In the genomic region with DNA sequence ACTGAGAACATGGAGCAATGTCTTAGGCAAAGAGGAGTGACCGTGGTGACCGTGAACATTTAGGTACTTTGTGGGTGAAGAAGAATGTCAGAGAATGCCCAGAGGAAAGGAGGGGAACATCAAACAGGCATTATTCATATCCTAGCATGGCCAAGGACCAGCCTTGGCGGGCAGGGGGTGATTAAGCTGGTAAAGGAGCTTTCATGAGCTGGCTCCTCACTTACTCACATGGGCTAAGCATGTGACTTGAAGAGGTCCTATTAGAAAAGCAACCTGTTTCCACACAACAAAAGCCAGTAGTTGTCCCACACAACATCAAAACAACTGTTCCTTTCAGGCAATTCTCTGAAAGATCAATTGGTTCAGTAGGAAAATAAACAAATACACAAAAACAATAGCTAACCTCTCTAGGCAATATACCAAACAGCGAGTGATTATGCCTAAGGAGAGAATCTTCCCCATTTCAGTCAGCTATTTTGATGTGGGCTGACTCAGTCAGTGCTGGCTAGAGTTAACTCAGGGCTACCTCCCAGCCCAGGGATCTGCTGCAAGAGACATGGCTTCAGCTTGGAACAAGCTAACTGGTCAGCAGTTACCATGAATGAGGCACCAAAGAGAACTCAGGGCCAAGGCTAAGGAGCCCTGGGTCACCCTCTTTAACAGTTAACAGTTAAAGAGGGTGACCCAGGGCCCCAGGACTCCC, we compare ENCODE assay signal across 28 cellular contexts.
DNase-seq lines count a peak whose midpoint lies in the region; ATAC-seq, FAIRE-seq and TF ChIP-seq lines count a peak whose summit lies in the region.
"Had no signal": no experiment of that assay in that cellular context is flagged by ENCODE, and none has a peak within 500 bp of the region (broad histone marks: within the 10 kb centered on the region; RNA-seq: fewer than 3 reads in every experiment).

No MANE protein-coding gene starts in this region.

- H3K4me3 ChIP-seq in smooth muscle cell (no peak overlapping the region), hepatocyte (no peak overlapping the region), gastroesophageal sphincter (no peak overlapping the region)
- H3K4me3 ChIP-seq: cardiac muscle cell, K562, lung, transverse colon had no signal

- DNase-seq in H54 (ENCODE audit: insufficient read length, low spot score) (peak; percentile 24), SW480 (ENCODE audit: low spot score) (peak; percentile 20), fibroblast of peridontal ligament (ENCODE audit: extremely low read depth) (peak; percentile 59), smooth muscle cell (lab: John Stamatoyannopoulos, UW; ENCODE audit: unreplicated experiment) (no peak), T-helper 1 cell (no peak), hepatocyte (ENCODE audit: low spot score) (no peak)
- no peak for DNase-seq in activated T-helper 1 cell treated with anti-CD3 and anti-CD28 coated beads, Interleukin-12 subunit alpha, Interleukin-12 subunit beta, Interleukin-2, Interleukin-4 antibody, amounts not matched to agents 30 ng/mL and 10 ng/mL and 1 ng/mL, durations not matched to agents 14 hours and 24 hours and 36 hours (ENCODE audit: low spot score)
- DNase-seq: activated B cell treated with CpG ODN at 0.5 μM for 24 hours; activated CD4-positive, alpha-beta memory T cell treated with anti-CD3 and anti-CD28 coated beads for 36 hours; activated gamma-delta T cell; activated naive CD8-positive, alpha-beta T cell treated with anti-CD3 and anti-CD28 coated beads, Interleukin-2, amount 50 U/mL, for 24 hours; cortex of kidney; DMS53; hypothalamus; NCI-H1694; NCI-H2171 treated with DMSO at 0.1 percent for 48 hours; NCI-H526; retina; SK-N-SH; stimulated activated naive CD8-positive, alpha-beta T cell treated with anti-CD3 and anti-CD28 coated beads, Interleukin-15, amount 100 ng/mL, for 72 hours; transverse colon had no signal

- H2AFZ ChIP-seq in smooth muscle cell (ENCODE audit: low read depth) (no peak overlapping the region), hepatocyte (no peak overlapping the region)

- peaks cover 5% of the 10 kb centered on the region for H3K27me3 Mint-ChIP-seq in activated T-helper 1 cell treated with anti-CD3 and anti-CD28 coated beads, Interleukin-12 subunit alpha, Interleukin-12 subunit beta, Interleukin-2, Interleukin-4 antibody, amounts not matched to agents 30 ng/mL and 10 ng/mL and 1 ng/mL, durations not matched to agents 14 hours and 24 hours and 36 hours (ENCODE audit: insufficient read depth)

- intact Hi-C loops in activated T-helper 1 cell treated with anti-CD3 and anti-CD28 coated beads, Interleukin-12 subunit alpha, Interleukin-12 subunit beta, Interleukin-2, Interleukin-4 antibody, amounts not matched to agents 30 ng/mL and 10 ng/mL and 1 ng/mL, durations not matched to agents 14 hours and 24 hours and 36 hours (cut with micrococcal nuclease), result no loop called here

- no peak overlapping the region for H3K4me3 Mint-ChIP-seq in activated T-helper 1 cell treated with anti-CD3 and anti-CD28 coated beads, Interleukin-12 subunit alpha, Interleukin-12 subunit beta, Interleukin-2, Interleukin-4 antibody, amounts not matched to agents 30 ng/mL and 10 ng/mL and 1 ng/mL, durations not matched to agents 14 hours and 24 hours and 36 hours
- H3K4me3 Mint-ChIP-seq: activated B cell treated with CpG ODN at 0.5 μM for 24 hours; activated CD4-positive, alpha-beta memory T cell treated with anti-CD3 and anti-CD28 coated beads for 36 hours; activated naive CD8-positive, alpha-beta T cell treated with anti-CD3 and anti-CD28 coated beads, Interleukin-2, amount 50 U/mL, for 24 hours; stimulated activated naive CD8-positive, alpha-beta T cell treated with anti-CD3 and anti-CD28 coated beads, Interleukin-15, amount 100 ng/mL, for 72 hours had no signal

- TF ChIP-seq POLR2A in H54 (IDR thresholded peaks at IDR 0.05; ENCODE audit: low read depth, low read length) (no peak), gastroesophageal sphincter (IDR thresholded peaks at IDR 0.05) (no peak)

- H3K4me2 ChIP-seq in smooth muscle cell, result peak overlapping the region; percentile 19
- no peak overlapping the region for H3K4me2 ChIP-seq in hepatocyte
- H3K4me2 ChIP-seq: SK-N-SH had no signal

- no peak overlapping the region for H3K9ac ChIP-seq in smooth muscle cell (ENCODE audit: low read depth)
- H3K9ac ChIP-seq: SK-N-SH had no signal

- WGBS in smooth muscle cell (ENCODE audit: low lambda C conversion rate), result 72% methylated on average over 4 of the region's 4 CpGs
- 90% methylated on average over 4 of the region's 4 CpGs for WGBS in hepatocyte (ENCODE audit: low lambda C conversion rate, missing lambda C conversion rate)
- 87 to 100% methylated on average over 3 to 4 of the region's 4 CpGs for WGBS in gastroesophageal sphincter (ENCODE audit: low coverage in 1 of 2), 2 donors

- TF ChIP-seq EP300 in gastroesophageal sphincter (IDR thresholded peaks at IDR 0.05), result no peak

- ATAC-seq in gastroesophageal sphincter, result no peak
- ATAC-seq: activated naive CD8-positive, alpha-beta T cell treated with anti-CD3 and anti-CD28 coated beads, Interleukin-2, amount 50 U/mL, for 24 hours; K562; stimulated activated naive CD8-positive, alpha-beta T cell treated with anti-CD3 and anti-CD28 coated beads, Interleukin-15, amount 100 ng/mL, for 72 hours had no signal

- H4K20me1 ChIP-seq in smooth muscle cell (ENCODE audit: low read depth) (no peaks in the 10 kb centered on the region), hepatocyte (ENCODE audit: insufficient read depth, poor library complexity, severe bottlenecking) (no peaks in the 10 kb centered on the region)

- H3K9me3 ChIP-seq in smooth muscle cell (replicated peaks; ENCODE audit: low read depth) (no peaks in the 10 kb centered on the region), hepatocyte (ENCODE audit: low read depth) (no peaks in the 10 kb centered on the region), gastroesophageal sphincter (peaks cover 0 to 14% (median 0%) of the 10 kb centered on the region in 3 donors)
- H3K9me3 ChIP-seq: SK-N-SH, transverse colon had no signal

- no peak for TF ChIP-seq CTCF in smooth muscle cell (IDR thresholded peaks at IDR 0.05; ENCODE audit: borderline replicate concordance, insufficient read depth, poor library complexity, severe bottlenecking)
- TF ChIP-seq CTCF in hepatocyte (IDR thresholded peaks at IDR 0.05; ENCODE audit: poor library complexity), result no peak
- no peak for TF ChIP-seq CTCF in gastroesophageal sphincter (IDR thresholded peaks at IDR 0.05)

- H3K27ac Mint-ChIP-seq in activated T-helper 1 cell treated with anti-CD3 and anti-CD28 coated beads, Interleukin-12 subunit alpha, Interleukin-12 subunit beta, Interleukin-2, Interleukin-4 antibody, amounts not matched to agents 30 ng/mL and 10 ng/mL and 1 ng/mL, durations not matched to agents 14 hours and 24 hours and 36 hours, result no peak overlapping the region
- H3K27ac Mint-ChIP-seq: activated B cell treated with CpG ODN at 0.5 μM for 24 hours; activated CD4-positive, alpha-beta memory T cell treated with anti-CD3 and anti-CD28 coated beads for 36 hours; activated naive CD8-positive, alpha-beta T cell treated with anti-CD3 and anti-CD28 coated beads, Interleukin-2, amount 50 U/mL, for 24 hours had no signal

- H3K27me3 ChIP-seq in smooth muscle cell (ENCODE audit: low read depth), result no peaks in the 10 kb centered on the region
- H3K27me3 ChIP-seq in hepatocyte, result no peaks in the 10 kb centered on the region
- no peaks in the 10 kb centered on the region for H3K27me3 ChIP-seq in gastroesophageal sphincter
- H3K27me3 ChIP-seq: cardiac muscle cell, transverse colon had no signal

- H3K9me3 Mint-ChIP-seq in activated T-helper 1 cell treated with anti-CD3 and anti-CD28 coated beads, Interleukin-12 subunit alpha, Interleukin-12 subunit beta, Interleukin-2, Interleukin-4 antibody, amounts not matched to agents 30 ng/mL and 10 ng/mL and 1 ng/mL, durations not matched to agents 14 hours and 24 hours and 36 hours, result no peaks in the 10 kb centered on the region
- H3K9me3 Mint-ChIP-seq: activated B cell treated with CpG ODN at 0.5 μM for 24 hours; activated CD4-positive, alpha-beta memory T cell treated with anti-CD3 and anti-CD28 coated beads for 36 hours; activated naive CD8-positive, alpha-beta T cell treated with anti-CD3 and anti-CD28 coated beads, Interleukin-2, amount 50 U/mL, for 24 hours had no signal

- peak; percentile 73 for FAIRE-seq in H54 (lab: Jason Lieb, UNC)
- FAIRE-seq: GM12892, islet of Langerhans, K562 had no signal

- no peaks in the 10 kb centered on the region for H3K36me3 ChIP-seq in smooth muscle cell (ENCODE audit: low read depth)
- no peaks in the 10 kb centered on the region for H3K36me3 ChIP-seq in hepatocyte (replicated peaks; ENCODE audit: insufficient read depth, low read depth)
- no peaks in the 10 kb centered on the region for H3K36me3 ChIP-seq in gastroesophageal sphincter
- H3K36me3 ChIP-seq: cardiac muscle cell, transverse colon had no signal

- H3F3A ChIP-seq in smooth muscle cell (ENCODE audit: low read depth), result peaks cover 3% of the 10 kb centered on the region

- H3K4me1 ChIP-seq in smooth muscle cell (ENCODE audit: low read depth) (peaks cover 11% of the 10 kb centered on the region), hepatocyte (ENCODE audit: insufficient read depth) (peaks cover 12% of the 10 kb centered on the region), gastroesophageal sphincter (peaks cover 0 to 17% (median 0%) of the 10 kb centered on the region in 3 donors)

- no peaks in the 10 kb centered on the region for H3K4me1 Mint-ChIP-seq in activated T-helper 1 cell treated with anti-CD3 and anti-CD28 coated beads, Interleukin-12 subunit alpha, Interleukin-12 subunit beta, Interleukin-2, Interleukin-4 antibody, amounts not matched to agents 30 ng/mL and 10 ng/mL and 1 ng/mL, durations not matched to agents 14 hours and 24 hours and 36 hours (ENCODE audit: low read depth)
- H3K4me1 Mint-ChIP-seq: activated B cell treated with CpG ODN at 0.5 μM for 24 hours; activated naive CD8-positive, alpha-beta T cell treated with anti-CD3 and anti-CD28 coated beads, Interleukin-2, amount 50 U/mL, for 24 hours; stimulated activated naive CD8-positive, alpha-beta T cell treated with anti-CD3 and anti-CD28 coated beads, Interleukin-15, amount 100 ng/mL, for 72 hours had no signal

- H3K79me2 ChIP-seq in smooth muscle cell (ENCODE audit: low read depth), result no peaks in the 10 kb centered on the region
- H3K79me2 ChIP-seq in hepatocyte, result no peaks in the 10 kb centered on the region

- H3K27ac ChIP-seq in smooth muscle cell (ENCODE audit: low read depth), result peak overlapping the region; percentile 16
- no peak overlapping the region for H3K27ac ChIP-seq in hepatocyte
- no peak overlapping the region for H3K27ac ChIP-seq in gastroesophageal sphincter
- H3K27ac ChIP-seq: cardiac muscle cell, RWPE1, transverse colon had no signal

- no peaks in the 10 kb centered on the region for H3K36me3 Mint-ChIP-seq in activated T-helper 1 cell treated with anti-CD3 and anti-CD28 coated beads, Interleukin-12 subunit alpha, Interleukin-12 subunit beta, Interleukin-2, Interleukin-4 antibody, amounts not matched to agents 30 ng/mL and 10 ng/mL and 1 ng/mL, durations not matched to agents 14 hours and 24 hours and 36 hours (ENCODE audit: low read depth)
- H3K36me3 Mint-ChIP-seq: activated CD4-positive, alpha-beta memory T cell treated with anti-CD3 and anti-CD28 coated beads for 36 hours had no signal

- no peaks in the 10 kb centered on the region for H3K9me2 ChIP-seq in hepatocyte (replicated peaks; ENCODE audit: insufficient read depth)
- H3K9me2 ChIP-seq: SK-N-SH had no signal

Comparison
In these comparisons a context has a peak if more than half of its experiments do, and no peak if none do; other contexts are left out.
1. DNase-seq: peak in H54 (single experiment), SW480 (single experiment) and fibroblast of peridontal ligament (single experiment); none in smooth muscle cell (single experiment), activated T-helper 1 cell treated with anti-CD3 and anti-CD28 coated beads, Interleukin-12 subunit alpha, Interleukin-12 subunit beta, Interleukin-2, Interleukin-4 antibody, amounts not matched to agents 30 ng/mL and 10 ng/mL and 1 ng/mL, durations not matched to agents 14 hours and 24 hours and 36 hours (single experiment), T-helper 1 cell (0 of 5) and hepatocyte (single experiment).